In the genomic region with DNA sequence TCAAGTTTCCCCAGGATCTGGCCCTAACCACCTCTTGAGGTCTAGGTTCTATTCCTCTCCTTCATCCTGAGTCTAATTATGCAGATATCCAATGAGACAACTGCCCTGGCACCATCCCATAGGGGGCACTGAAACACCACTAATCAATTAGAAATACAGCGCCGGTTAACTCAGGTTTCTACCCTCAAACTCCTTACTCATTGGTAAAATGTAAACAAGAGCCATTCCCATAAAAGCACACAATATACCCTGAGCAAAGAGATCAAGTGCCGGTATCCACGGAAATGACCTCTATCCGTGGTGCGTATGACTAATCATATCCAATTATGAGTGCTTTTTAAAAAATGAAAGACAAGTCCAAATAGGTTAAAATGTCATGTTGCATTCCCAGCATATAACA, we compare ENCODE assay signal across 1 cellular context.
TF ChIP-seq lines count a peak whose summit lies in the region.

No MANE protein-coding gene starts in this region.

TF ChIP-seq in H1, 55 proteins besides CTCF, POLR2A, EP300 and RAD21 (continued from another document):
- TF ChIP-seq KDM1A (IDR thresholded peaks at IDR 0.05; ENCODE audit: borderline replicate concordance, low read length) (no peak), MAFK (IDR thresholded peaks at IDR 0.05; ENCODE audit: low read depth, low read length) (no peak), EZH2 (IDR thresholded peaks at IDR 0.05; ENCODE audit: low read depth, low read length, severe bottlenecking) (no peak), POLR2AphosphoS5 (IDR thresholded peaks at IDR 0.05; ENCODE audit: low read depth, low read length) (no peak), TCF12 (IDR thresholded peaks at IDR 0.05; ENCODE audit: low read depth, low read length) (no peak), RXRA (IDR thresholded peaks at IDR 0.05; ENCODE audit: insufficient read depth, low read depth, low read length) (no peak), CBX8 (IDR thresholded peaks at IDR 0.05; ENCODE audit: borderline replicate concordance, low read depth, low read length) (no peak), NANOG (IDR thresholded peaks at IDR 0.05; ENCODE audit: insufficient read depth, low read depth, low read length, poor library complexity, severe bottlenecking) (no peak), ATF3 (IDR thresholded peaks at IDR 0.05; ENCODE audit: insufficient read depth, low read depth, low read length) (no peak), GTF2F1 (IDR thresholded peaks at IDR 0.05; ENCODE audit: borderline replicate concordance, low read depth, low read length) (no peak), HDAC6 (IDR thresholded peaks at IDR 0.05; ENCODE audit: low read depth, low read length) (no peak)
- TF ChIP-seq, protein P1, sequence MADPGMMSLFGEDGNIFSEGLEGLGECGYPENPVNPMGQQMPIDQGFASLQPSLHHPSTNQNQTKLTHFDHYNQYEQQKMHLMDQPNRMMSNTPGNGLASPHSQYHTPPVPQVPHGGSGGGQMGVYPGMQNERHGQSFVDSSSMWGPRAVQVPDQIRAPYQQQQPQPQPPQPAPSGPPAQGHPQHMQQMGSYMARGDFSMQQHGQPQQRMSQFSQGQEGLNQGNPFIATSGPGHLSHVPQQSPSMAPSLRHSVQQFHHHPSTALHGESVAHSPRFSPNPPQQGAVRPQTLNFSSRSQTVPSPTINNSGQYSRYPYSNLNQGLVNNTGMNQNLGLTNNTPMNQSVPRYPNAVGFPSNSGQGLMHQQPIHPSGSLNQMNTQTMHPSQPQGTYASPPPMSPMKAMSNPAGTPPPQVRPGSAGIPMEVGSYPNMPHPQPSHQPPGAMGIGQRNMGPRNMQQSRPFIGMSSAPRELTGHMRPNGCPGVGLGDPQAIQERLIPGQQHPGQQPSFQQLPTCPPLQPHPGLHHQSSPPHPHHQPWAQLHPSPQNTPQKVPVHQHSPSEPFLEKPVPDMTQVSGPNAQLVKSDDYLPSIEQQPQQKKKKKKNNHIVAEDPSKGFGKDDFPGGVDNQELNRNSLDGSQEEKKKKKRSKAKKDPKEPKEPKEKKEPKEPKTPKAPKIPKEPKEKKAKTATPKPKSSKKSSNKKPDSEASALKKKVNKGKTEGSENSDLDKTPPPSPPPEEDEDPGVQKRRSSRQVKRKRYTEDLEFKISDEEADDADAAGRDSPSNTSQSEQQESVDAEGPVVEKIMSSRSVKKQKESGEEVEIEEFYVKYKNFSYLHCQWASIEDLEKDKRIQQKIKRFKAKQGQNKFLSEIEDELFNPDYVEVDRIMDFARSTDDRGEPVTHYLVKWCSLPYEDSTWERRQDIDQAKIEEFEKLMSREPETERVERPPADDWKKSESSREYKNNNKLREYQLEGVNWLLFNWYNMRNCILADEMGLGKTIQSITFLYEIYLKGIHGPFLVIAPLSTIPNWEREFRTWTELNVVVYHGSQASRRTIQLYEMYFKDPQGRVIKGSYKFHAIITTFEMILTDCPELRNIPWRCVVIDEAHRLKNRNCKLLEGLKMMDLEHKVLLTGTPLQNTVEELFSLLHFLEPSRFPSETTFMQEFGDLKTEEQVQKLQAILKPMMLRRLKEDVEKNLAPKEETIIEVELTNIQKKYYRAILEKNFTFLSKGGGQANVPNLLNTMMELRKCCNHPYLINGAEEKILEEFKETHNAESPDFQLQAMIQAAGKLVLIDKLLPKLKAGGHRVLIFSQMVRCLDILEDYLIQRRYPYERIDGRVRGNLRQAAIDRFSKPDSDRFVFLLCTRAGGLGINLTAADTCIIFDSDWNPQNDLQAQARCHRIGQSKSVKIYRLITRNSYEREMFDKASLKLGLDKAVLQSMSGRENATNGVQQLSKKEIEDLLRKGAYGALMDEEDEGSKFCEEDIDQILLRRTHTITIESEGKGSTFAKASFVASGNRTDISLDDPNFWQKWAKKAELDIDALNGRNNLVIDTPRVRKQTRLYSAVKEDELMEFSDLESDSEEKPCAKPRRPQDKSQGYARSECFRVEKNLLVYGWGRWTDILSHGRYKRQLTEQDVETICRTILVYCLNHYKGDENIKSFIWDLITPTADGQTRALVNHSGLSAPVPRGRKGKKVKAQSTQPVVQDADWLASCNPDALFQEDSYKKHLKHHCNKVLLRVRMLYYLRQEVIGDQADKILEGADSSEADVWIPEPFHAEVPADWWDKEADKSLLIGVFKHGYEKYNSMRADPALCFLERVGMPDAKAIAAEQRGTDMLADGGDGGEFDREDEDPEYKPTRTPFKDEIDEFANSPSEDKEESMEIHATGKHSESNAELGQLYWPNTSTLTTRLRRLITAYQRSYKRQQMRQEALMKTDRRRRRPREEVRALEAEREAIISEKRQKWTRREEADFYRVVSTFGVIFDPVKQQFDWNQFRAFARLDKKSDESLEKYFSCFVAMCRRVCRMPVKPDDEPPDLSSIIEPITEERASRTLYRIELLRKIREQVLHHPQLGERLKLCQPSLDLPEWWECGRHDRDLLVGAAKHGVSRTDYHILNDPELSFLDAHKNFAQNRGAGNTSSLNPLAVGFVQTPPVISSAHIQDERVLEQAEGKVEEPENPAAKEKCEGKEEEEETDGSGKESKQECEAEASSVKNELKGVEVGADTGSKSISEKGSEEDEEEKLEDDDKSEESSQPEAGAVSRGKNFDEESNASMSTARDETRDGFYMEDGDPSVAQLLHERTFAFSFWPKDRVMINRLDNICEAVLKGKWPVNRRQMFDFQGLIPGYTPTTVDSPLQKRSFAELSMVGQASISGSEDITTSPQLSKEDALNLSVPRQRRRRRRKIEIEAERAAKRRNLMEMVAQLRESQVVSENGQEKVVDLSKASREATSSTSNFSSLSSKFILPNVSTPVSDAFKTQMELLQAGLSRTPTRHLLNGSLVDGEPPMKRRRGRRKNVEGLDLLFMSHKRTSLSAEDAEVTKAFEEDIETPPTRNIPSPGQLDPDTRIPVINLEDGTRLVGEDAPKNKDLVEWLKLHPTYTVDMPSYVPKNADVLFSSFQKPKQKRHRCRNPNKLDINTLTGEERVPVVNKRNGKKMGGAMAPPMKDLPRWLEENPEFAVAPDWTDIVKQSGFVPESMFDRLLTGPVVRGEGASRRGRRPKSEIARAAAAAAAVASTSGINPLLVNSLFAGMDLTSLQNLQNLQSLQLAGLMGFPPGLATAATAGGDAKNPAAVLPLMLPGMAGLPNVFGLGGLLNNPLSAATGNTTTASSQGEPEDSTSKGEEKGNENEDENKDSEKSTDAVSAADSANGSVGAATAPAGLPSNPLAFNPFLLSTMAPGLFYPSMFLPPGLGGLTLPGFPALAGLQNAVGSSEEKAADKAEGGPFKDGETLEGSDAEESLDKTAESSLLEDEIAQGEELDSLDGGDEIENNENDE (IDR thresholded peaks at IDR 0.05; ENCODE audit: insufficient replicate concordance, low read length) = no peak
